Comparison of ENCODE assay signal across 1 cellular context in the genomic region with DNA sequence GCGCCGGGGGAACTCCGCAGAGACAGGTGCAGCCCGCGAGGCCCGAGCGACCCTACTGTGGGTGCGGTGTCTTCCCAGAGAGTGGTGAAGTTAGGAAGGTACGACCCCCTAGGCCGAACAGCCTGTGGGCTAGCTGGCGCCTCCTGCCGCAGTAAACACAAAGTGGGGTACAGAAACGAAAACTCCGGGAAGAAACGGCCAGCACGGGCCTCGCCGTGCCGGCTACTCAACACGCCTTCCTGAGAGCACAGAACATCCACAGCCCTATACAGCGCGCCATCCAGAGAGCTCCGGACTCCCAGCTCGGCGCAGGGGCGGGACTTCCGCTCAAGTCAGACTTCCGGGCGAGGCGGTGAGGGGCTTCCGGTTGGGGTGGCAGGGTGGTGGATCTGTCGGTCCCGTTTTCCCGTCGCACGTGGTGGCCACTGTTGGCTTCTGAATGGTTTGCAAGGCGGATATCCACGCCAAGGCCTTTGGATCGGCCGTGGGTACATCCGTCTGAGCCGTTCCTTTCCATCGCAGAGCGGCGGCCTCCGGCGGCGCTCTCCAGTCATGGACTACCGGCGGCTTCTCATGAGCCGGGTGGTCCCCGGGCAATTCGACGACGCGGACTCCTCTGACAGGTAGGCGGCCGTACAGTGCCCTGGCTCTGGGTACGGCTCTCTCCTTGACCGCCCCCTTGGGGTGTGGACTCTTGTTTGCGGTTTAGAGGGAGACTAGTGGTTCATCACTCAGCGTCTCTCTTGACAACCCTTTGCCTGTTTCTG.
TF ChIP-seq lines count a peak whose summit lies in the region.

A gene (minus strand): TSS at position 292 of the 767 bp plus-strand sequence. CDS start 2,569 bp downstream, outside the sequence.
A gene (plus strand): TSS at position 358 of the 767 bp plus-strand sequence. CDS start 195 bp downstream, at position 553.

TF ChIP-seq in WTC11, 78 proteins besides CTCF, POLR2A, EP300 and RAD21 (continued from another document and continues in another):
- TF ChIP-seq, protein P1, sequence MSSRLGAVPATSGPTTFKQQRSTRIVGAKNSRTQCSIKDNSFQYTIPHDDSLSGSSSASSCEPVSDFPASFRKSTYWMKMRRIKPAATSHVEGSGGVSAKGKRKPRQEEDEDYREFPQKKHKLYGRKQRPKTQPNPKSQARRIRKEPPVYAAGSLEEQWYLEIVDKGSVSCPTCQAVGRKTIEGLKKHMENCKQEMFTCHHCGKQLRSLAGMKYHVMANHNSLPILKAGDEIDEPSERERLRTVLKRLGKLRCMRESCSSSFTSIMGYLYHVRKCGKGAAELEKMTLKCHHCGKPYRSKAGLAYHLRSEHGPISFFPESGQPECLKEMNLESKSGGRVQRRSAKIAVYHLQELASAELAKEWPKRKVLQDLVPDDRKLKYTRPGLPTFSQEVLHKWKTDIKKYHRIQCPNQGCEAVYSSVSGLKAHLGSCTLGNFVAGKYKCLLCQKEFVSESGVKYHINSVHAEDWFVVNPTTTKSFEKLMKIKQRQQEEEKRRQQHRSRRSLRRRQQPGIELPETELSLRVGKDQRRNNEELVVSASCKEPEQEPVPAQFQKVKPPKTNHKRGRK (CRISPR knock-in tag; IDR thresholded peaks at IDR 0.05; ENCODE audit: borderline replicate concordance) = no peak
- no peak for TF ChIP-seq CBFB (CRISPR knock-in tag; IDR thresholded peaks at IDR 0.05; ENCODE audit: low read depth)
- TF ChIP-seq, protein P2, sequence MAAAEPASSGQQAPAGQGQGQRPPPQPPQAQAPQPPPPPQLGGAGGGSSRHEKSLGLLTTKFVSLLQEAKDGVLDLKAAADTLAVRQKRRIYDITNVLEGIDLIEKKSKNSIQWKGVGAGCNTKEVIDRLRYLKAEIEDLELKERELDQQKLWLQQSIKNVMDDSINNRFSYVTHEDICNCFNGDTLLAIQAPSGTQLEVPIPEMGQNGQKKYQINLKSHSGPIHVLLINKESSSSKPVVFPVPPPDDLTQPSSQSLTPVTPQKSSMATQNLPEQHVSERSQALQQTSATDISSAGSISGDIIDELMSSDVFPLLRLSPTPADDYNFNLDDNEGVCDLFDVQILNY (CRISPR knock-in tag; IDR thresholded peaks at IDR 0.05) = peak; percentile 75; the same call in 1 of the 2 replicates
- no peak for TF ChIP-seq ZBTB21 (CRISPR knock-in tag; IDR thresholded peaks at IDR 0.05; ENCODE audit: borderline replicate concordance)
- TF ChIP-seq NFE2L1 (CRISPR knock-in tag; IDR thresholded peaks at IDR 0.05) = peak; percentile 78
- TF ChIP-seq, protein P3, sequence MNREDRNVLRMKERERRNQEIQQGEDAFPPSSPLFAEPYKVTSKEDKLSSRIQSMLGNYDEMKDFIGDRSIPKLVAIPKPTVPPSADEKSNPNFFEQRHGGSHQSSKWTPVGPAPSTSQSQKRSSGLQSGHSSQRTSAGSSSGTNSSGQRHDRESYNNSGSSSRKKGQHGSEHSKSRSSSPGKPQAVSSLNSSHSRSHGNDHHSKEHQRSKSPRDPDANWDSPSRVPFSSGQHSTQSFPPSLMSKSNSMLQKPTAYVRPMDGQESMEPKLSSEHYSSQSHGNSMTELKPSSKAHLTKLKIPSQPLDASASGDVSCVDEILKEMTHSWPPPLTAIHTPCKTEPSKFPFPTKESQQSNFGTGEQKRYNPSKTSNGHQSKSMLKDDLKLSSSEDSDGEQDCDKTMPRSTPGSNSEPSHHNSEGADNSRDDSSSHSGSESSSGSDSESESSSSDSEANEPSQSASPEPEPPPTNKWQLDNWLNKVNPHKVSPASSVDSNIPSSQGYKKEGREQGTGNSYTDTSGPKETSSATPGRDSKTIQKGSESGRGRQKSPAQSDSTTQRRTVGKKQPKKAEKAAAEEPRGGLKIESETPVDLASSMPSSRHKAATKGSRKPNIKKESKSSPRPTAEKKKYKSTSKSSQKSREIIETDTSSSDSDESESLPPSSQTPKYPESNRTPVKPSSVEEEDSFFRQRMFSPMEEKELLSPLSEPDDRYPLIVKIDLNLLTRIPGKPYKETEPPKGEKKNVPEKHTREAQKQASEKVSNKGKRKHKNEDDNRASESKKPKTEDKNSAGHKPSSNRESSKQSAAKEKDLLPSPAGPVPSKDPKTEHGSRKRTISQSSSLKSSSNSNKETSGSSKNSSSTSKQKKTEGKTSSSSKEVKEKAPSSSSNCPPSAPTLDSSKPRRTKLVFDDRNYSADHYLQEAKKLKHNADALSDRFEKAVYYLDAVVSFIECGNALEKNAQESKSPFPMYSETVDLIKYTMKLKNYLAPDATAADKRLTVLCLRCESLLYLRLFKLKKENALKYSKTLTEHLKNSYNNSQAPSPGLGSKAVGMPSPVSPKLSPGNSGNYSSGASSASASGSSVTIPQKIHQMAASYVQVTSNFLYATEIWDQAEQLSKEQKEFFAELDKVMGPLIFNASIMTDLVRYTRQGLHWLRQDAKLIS (CRISPR knock-in tag; IDR thresholded peaks at IDR 0.05; ENCODE audit: borderline replicate concordance) = no peak; the same call in 1 of the 2 replicates
- TF ChIP-seq MXD4 (CRISPR knock-in tag; IDR thresholded peaks at IDR 0.05; ENCODE audit: borderline replicate concordance) = no peak
- 0 out of 2 replicates have a peak, but pooled peaks have one; percentile 44 for TF ChIP-seq RELA (CRISPR knock-in tag; IDR thresholded peaks at IDR 0.05; ENCODE audit: borderline replicate concordance)
- no peak; the same call in 1 of the 2 replicates for TF ChIP-seq NR2C2 (CRISPR knock-in tag; IDR thresholded peaks at IDR 0.05)
- TF ChIP-seq NR3C1 (CRISPR knock-in tag; conservative IDR thresholded peaks at IDR 0.05; ENCODE audit: low read depth) = no peak
- no peak for TF ChIP-seq SOX15 (CRISPR knock-in tag; IDR thresholded peaks at IDR 0.05)
- peak; percentile 80 for TF ChIP-seq JUN (CRISPR knock-in tag; IDR thresholded peaks at IDR 0.05)
- TF ChIP-seq, protein P4, sequence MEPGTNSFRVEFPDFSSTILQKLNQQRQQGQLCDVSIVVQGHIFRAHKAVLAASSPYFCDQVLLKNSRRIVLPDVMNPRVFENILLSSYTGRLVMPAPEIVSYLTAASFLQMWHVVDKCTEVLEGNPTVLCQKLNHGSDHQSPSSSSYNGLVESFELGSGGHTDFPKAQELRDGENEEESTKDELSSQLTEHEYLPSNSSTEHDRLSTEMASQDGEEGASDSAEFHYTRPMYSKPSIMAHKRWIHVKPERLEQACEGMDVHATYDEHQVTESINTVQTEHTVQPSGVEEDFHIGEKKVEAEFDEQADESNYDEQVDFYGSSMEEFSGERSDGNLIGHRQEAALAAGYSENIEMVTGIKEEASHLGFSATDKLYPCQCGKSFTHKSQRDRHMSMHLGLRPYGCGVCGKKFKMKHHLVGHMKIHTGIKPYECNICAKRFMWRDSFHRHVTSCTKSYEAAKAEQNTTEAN (CRISPR knock-in tag; IDR thresholded peaks at IDR 0.05) = peak; percentile 78; the same call in 1 of the 2 replicates
- TF ChIP-seq OVOL2 (CRISPR knock-in tag; IDR thresholded peaks at IDR 0.05; ENCODE audit: borderline replicate concordance) = no peak
- TF ChIP-seq, protein P5, sequence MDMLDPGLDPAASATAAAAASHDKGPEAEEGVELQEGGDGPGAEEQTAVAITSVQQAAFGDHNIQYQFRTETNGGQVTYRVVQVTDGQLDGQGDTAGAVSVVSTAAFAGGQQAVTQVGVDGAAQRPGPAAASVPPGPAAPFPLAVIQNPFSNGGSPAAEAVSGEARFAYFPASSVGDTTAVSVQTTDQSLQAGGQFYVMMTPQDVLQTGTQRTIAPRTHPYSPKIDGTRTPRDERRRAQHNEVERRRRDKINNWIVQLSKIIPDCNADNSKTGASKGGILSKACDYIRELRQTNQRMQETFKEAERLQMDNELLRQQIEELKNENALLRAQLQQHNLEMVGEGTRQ (CRISPR knock-in tag; IDR thresholded peaks at IDR 0.05) = no peak
- TF ChIP-seq GRHL2 (CRISPR knock-in tag; IDR thresholded peaks at IDR 0.05; ENCODE audit: insufficient replicate concordance, severe bottlenecking) = no peak
- peak; percentile 48; the same call in 1 of the 2 replicates for TF ChIP-seq TEAD1 (CRISPR knock-in tag; IDR thresholded peaks at IDR 0.05)
- 0 out of 2 replicates have a peak, but pooled peaks have one; percentile 36 for TF ChIP-seq ELF4 (CRISPR knock-in tag; IDR thresholded peaks at IDR 0.05; ENCODE audit: low read depth)
- peak; percentile 15; the same call in 1 of the 2 replicates for TF ChIP-seq ZNF232 (CRISPR knock-in tag; IDR thresholded peaks at IDR 0.05)
- TF ChIP-seq, protein P6, sequence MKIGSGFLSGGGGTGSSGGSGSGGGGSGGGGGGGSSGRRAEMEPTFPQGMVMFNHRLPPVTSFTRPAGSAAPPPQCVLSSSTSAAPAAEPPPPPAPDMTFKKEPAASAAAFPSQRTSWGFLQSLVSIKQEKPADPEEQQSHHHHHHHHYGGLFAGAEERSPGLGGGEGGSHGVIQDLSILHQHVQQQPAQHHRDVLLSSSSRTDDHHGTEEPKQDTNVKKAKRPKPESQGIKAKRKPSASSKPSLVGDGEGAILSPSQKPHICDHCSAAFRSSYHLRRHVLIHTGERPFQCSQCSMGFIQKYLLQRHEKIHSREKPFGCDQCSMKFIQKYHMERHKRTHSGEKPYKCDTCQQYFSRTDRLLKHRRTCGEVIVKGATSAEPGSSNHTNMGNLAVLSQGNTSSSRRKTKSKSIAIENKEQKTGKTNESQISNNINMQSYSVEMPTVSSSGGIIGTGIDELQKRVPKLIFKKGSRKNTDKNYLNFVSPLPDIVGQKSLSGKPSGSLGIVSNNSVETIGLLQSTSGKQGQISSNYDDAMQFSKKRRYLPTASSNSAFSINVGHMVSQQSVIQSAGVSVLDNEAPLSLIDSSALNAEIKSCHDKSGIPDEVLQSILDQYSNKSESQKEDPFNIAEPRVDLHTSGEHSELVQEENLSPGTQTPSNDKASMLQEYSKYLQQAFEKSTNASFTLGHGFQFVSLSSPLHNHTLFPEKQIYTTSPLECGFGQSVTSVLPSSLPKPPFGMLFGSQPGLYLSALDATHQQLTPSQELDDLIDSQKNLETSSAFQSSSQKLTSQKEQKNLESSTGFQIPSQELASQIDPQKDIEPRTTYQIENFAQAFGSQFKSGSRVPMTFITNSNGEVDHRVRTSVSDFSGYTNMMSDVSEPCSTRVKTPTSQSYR (CRISPR knock-in tag; IDR thresholded peaks at IDR 0.05) = peak; percentile 59; the same call in 1 of the 2 replicates
- TF ChIP-seq, protein P7, sequence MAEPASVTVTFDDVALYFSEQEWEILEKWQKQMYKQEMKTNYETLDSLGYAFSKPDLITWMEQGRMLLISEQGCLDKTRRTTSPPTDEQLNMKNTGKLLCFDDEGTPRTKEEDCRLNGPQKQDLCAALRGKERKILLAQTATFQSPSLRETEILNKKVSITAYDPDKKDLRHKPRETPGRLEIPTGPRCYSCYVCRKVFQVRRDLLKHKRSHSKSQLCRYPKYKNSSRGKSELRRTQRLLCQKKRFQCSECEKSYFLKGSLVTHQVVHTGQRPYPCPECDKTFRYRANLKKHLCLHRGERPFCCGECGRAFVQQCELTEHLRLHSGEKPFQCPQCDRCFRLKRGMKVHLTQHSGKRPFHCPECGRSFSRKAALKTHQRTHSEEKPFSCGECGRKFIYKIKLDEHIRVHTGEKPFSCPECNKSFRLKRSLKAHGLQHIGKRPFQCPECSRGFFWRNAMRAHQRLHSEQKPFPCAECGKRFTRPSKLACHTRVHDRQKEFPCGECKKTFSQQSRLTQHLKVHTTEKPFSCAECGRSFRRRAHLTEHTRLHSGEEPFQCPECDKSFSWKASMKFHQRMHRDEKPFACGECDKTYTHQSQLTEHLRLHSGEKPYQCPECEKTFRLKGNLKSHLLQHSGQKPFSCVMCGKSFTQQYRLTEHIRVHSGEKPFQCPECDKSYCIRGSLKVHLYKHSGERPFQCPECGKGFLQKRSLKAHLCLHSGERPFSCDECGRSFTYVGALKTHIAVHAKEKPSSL (CRISPR knock-in tag; conservative IDR thresholded peaks at IDR 0.05) = no peak
- TF ChIP-seq NFATC4 (CRISPR knock-in tag; IDR thresholded peaks at IDR 0.05) = no peak
- TF ChIP-seq, protein P8, sequence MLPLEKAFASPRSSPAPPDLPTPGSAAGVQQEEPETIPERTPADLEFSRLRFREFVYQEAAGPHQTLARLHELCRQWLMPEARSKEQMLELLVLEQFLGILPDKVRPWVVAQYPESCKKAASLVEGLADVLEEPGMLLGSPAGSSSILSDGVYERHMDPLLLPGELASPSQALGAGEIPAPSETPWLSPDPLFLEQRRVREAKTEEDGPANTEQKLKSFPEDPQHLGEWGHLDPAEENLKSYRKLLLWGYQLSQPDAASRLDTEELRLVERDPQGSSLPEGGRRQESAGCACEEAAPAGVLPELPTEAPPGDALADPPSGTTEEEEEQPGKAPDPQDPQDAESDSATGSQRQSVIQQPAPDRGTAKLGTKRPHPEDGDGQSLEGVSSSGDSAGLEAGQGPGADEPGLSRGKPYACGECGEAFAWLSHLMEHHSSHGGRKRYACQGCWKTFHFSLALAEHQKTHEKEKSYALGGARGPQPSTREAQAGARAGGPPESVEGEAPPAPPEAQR (CRISPR knock-in tag; IDR thresholded peaks at IDR 0.05) = no peak
- no peak for TF ChIP-seq SMAD3 (CRISPR knock-in tag; IDR thresholded peaks at IDR 0.05; ENCODE audit: borderline replicate concordance)
- peak; percentile 71 for TF ChIP-seq FOXK1 (CRISPR knock-in tag; IDR thresholded peaks at IDR 0.05)
- no peak for TF ChIP-seq SMAD4 (CRISPR knock-in tag; IDR thresholded peaks at IDR 0.05)
- TF ChIP-seq MYBL2 (CRISPR knock-in tag; IDR thresholded peaks at IDR 0.05) = peak; percentile 73; the same call in 1 of the 2 replicates
- TF ChIP-seq, protein P9, sequence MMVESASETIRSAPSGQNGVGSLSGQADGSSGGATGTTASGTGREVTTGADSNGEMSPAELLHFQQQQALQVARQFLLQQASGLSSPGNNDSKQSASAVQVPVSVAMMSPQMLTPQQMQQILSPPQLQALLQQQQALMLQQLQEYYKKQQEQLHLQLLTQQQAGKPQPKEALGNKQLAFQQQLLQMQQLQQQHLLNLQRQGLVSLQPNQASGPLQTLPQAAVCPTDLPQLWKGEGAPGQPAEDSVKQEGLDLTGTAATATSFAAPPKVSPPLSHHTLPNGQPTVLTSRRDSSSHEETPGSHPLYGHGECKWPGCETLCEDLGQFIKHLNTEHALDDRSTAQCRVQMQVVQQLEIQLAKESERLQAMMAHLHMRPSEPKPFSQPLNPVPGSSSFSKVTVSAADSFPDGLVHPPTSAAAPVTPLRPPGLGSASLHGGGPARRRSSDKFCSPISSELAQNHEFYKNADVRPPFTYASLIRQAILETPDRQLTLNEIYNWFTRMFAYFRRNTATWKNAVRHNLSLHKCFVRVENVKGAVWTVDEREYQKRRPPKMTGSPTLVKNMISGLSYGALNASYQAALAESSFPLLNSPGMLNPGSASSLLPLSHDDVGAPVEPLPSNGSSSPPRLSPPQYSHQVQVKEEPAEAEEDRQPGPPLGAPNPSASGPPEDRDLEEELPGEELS (CRISPR knock-in tag; IDR thresholded peaks at IDR 0.05) = 0 out of 2 replicates have a peak, but pooled peaks have one; percentile 60
- no peak for TF ChIP-seq ZNF317 (CRISPR knock-in tag; IDR thresholded peaks at IDR 0.05; ENCODE audit: borderline replicate concordance, low read depth)
- no peak for TF ChIP-seq ZNF121 (CRISPR knock-in tag; IDR thresholded peaks at IDR 0.05)
- TF ChIP-seq ZNF263 (CRISPR knock-in tag; IDR thresholded peaks at IDR 0.05; ENCODE audit: low read depth) = no peak
- TF ChIP-seq, protein P10, sequence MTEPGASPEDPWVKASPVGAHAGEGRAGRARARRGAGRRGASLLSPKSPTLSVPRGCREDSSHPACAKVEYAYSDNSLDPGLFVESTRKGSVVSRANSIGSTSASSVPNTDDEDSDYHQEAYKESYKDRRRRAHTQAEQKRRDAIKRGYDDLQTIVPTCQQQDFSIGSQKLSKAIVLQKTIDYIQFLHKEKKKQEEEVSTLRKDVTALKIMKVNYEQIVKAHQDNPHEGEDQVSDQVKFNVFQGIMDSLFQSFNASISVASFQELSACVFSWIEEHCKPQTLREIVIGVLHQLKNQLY (CRISPR knock-in tag; IDR thresholded peaks at IDR 0.05) = no peak
- TF ChIP-seq ETV6 (CRISPR knock-in tag; IDR thresholded peaks at IDR 0.05) = peak; percentile 92
